Comparison of ENCODE assay signal across 19 cellular contexts in the genomic region with DNA sequence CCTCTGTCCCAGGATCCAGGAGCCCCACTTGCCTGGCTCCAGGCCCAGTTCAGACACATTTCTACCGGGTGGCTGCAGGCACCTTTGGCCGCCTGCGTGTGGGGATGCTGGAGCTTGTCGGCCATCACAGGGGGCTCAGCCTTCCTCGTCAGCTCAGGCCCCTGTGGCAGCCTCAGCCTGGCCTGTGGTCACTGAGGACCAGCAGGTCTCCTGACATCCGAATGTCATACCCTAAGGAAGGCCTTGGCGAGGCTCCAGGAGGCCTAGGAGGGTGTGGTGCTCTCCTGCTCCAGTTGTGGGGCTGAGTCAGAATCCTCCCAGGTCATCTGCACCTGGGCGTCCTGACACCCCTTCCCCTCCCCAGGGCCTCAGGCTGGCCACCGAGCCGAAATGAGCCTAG. TPM values are rescaled to one million over a fixed set of nuclear protein-coding genes. Genes with fewer than 3 reads are reported as not detected.
DNase-seq lines count a peak whose midpoint lies in the region; ATAC-seq and TF ChIP-seq lines count a peak whose summit lies in the region.
"Had no signal": no experiment of that assay in that cellular context is flagged by ENCODE, and none has a peak within 500 bp of the region (broad histone marks: within the 10 kb centered on the region; RNA-seq: fewer than 3 reads in every experiment).

No MANE protein-coding gene starts in this region.

- CTCF ChIA-PET in Calu3 (lab: Charles Lee), result interaction anchor here (0.9 to 1.4 kb wide), 3 partner anchors 18 to 137 kb away, joined by 3 to 5 read pairs (median 4); no protein-coding TSS in a partner anchor
- CTCF ChIA-PET in PC-9 (lab: Charles Lee), result interaction anchor here (1.0 to 1.5 kb wide), 2 partner anchors 53 to 181 kb away, joined by 3 to 5 read pairs; no protein-coding TSS in a partner anchor

- H3K4me1 ChIP-seq in PC-9 (replicated peaks; ENCODE audit: insufficient read depth) (peaks cover 32% of the 10 kb centered on the region), rectal smooth muscle tissue (ENCODE audit: control insufficient read depth, insufficient read depth, low read length) (no peaks in the 10 kb centered on the region)
- H3K4me1 ChIP-seq: testis had no signal

- H3K27me3 Mint-ChIP-seq in Calu3 (ENCODE audit: unreplicated experiment), result no peaks in the 10 kb centered on the region
- H3K27me3 Mint-ChIP-seq in effector memory CD8-positive, alpha-beta T cell, result no peaks in the 10 kb centered on the region
- H3K27me3 Mint-ChIP-seq: activated B cell treated with CpG ODN at 0.5 μM for 24 hours, B cell, T-helper 17 cell had no signal

- no peak for ATAC-seq in effector memory CD8-positive, alpha-beta T cell (replicated peaks)
- ATAC-seq: naive thymus-derived CD8-positive, alpha-beta T cell; right cardiac atrium had no signal

- H3K27ac ChIP-seq in PC-9 (peak overlapping the region; percentile 57), rectal smooth muscle tissue (ENCODE audit: low read depth, low read length) (peak overlapping the region; percentile 56)
- H3K27ac ChIP-seq: testis had no signal

- H3K9ac ChIP-seq in rectal smooth muscle tissue (ENCODE audit: low read length), result no peak overlapping the region

- H3K27ac Mint-ChIP-seq in Calu3 (ENCODE audit: unreplicated experiment), result no peak overlapping the region
- peak overlapping the region; percentile 97 for H3K27ac Mint-ChIP-seq in effector memory CD8-positive, alpha-beta T cell
- H3K27ac Mint-ChIP-seq: activated B cell treated with CpG ODN at 0.5 μM for 24 hours; activated T-helper 2 cell treated with anti-CD3 and anti-CD28 coated beads, Interferon-gamma antibody, Interleukin-2, Interleukin-4, amounts not matched to agents 10 μg/mL and 5 μg/mL and 100 μg/mL, durations not matched to agents 14 hours and 24 hours and 36 hours; B cell had no signal

- no peak overlapping the region for H3K4me3 Mint-ChIP-seq in Calu3 (ENCODE audit: low read depth, unreplicated experiment)
- H3K4me3 Mint-ChIP-seq in effector memory CD8-positive, alpha-beta T cell, result peak overlapping the region in 1 of 2 donors; percentile 37
- H3K4me3 Mint-ChIP-seq: activated B cell treated with CpG ODN at 0.5 μM for 24 hours, B cell, T-helper 17 cell had no signal

- H3K36me3 Mint-ChIP-seq in Calu3 (ENCODE audit: insufficient read depth, unreplicated experiment), result peaks cover 15% of the 10 kb centered on the region
- H3K36me3 Mint-ChIP-seq in effector memory CD8-positive, alpha-beta T cell (ENCODE audit: insufficient read depth), result no peaks in the 10 kb centered on the region
- H3K36me3 Mint-ChIP-seq: IgD-negative memory B cell had no signal

- H2AFZ ChIP-seq in PC-9, result no peak overlapping the region

- H3K9me3 ChIP-seq in PC-9 (ENCODE audit: insufficient read depth, low read depth), result no peaks in the 10 kb centered on the region
- H3K9me3 ChIP-seq: testis had no signal

- H3F3A ChIP-seq in PC-9 (ENCODE audit: insufficient read depth, low read depth), result peaks cover 7% of the 10 kb centered on the region

- H3K79me2 ChIP-seq in PC-9 (ENCODE audit: low read depth), result no peaks in the 10 kb centered on the region

- no peaks in the 10 kb centered on the region for H3K9me3 Mint-ChIP-seq in Calu3 (ENCODE audit: low read depth, unreplicated experiment)
- H3K9me3 Mint-ChIP-seq in effector memory CD8-positive, alpha-beta T cell, result no peaks in the 10 kb centered on the region
- H3K9me3 Mint-ChIP-seq: activated B cell treated with CpG ODN at 0.5 μM for 24 hours; activated T-helper 2 cell treated with anti-CD3 and anti-CD28 coated beads, Interferon-gamma antibody, Interleukin-2, Interleukin-4, amounts not matched to agents 10 μg/mL and 5 μg/mL and 100 μg/mL, durations not matched to agents 14 hours and 24 hours and 36 hours; IgD-negative memory B cell; naive thymus-derived CD8-positive, alpha-beta T cell had no signal

- no peak overlapping the region for H3K4me3 ChIP-seq in PC-9
- no peak overlapping the region for H3K4me3 ChIP-seq in rectal smooth muscle tissue (ENCODE audit: low read length)
- no peak overlapping the region for H3K4me3 ChIP-seq in foreskin fibroblast (ENCODE audit: low read depth in 1 of 2, low read length in 2 of 2)
- H3K4me3 ChIP-seq: lung, testis had no signal

- H4K20me1 ChIP-seq in PC-9 (ENCODE audit: insufficient read depth), result no peaks in the 10 kb centered on the region

- BruUV-seq in Calu3 (replicated peaks; lab: Mats Ljungman, UMichigan), result no TSS peak
- no TSS peak for BruUV-seq in PC-9 (replicated peaks; lab: Mats Ljungman, UMichigan)

- H3K27me3 ChIP-seq in PC-9 (ENCODE audit: insufficient read depth, low read depth) (no peaks in the 10 kb centered on the region), rectal smooth muscle tissue (ENCODE audit: control insufficient read depth, insufficient read depth, low read length) (no peaks in the 10 kb centered on the region)
- H3K27me3 ChIP-seq: testis had no signal

- POLR2A ChIA-PET in PC-9 (lab: Charles Lee; ENCODE audit: unreplicated experiment), result interaction anchor here (0.6 kb wide), 4 partner anchors 13 to 707 kb away, joined by 3 to 11 read pairs (median 4); no protein-coding TSS in a partner anchor

- no peaks in the 10 kb centered on the region for H3K9me2 ChIP-seq in PC-9 (ENCODE audit: insufficient read depth)

- H3K4me2 ChIP-seq in PC-9, result peak overlapping the region; percentile 63

- TF ChIP-seq CTCF in Calu3 (IDR thresholded peaks at IDR 0.05; ENCODE audit: unreplicated experiment) (no peak), PC-9 (conservative IDR thresholded peaks at IDR 0.05) (no peak), foreskin fibroblast (IDR thresholded peaks at IDR 0.05; ENCODE audit: low read depth, low read length) (no peak)

- intact Hi-C loops in Calu3 (cut with micrococcal nuclease; ENCODE audit: unreplicated experiment), result no loop called here
- intact Hi-C loops in PC-9 (cut with micrococcal nuclease; ENCODE audit: unreplicated experiment), result no loop called here

- no peaks in the 10 kb centered on the region for H3K36me3 ChIP-seq in PC-9 (ENCODE audit: low read depth)
- H3K36me3 ChIP-seq in rectal smooth muscle tissue (ENCODE audit: control insufficient read depth, insufficient read depth, low read length), result no peaks in the 10 kb centered on the region

- peaks cover 34% of the 10 kb centered on the region for H3K4me1 Mint-ChIP-seq in Calu3 (ENCODE audit: low read depth, unreplicated experiment)
- peaks cover 40 to 55% of the 10 kb centered on the region in 2 donors for H3K4me1 Mint-ChIP-seq in effector memory CD8-positive, alpha-beta T cell (ENCODE audit: low read depth in 2 of 2)

- peak; percentile 36 for DNase-seq in Calu3
- DNase-seq in PC-9, result peak; percentile 63 to 78
- DNase-seq in effector memory CD8-positive, alpha-beta T cell, result no peak
- DNase-seq in stimulated activated CD4-positive, alpha-beta T cell treated with anti-CD3 and anti-CD28 coated beads, Interleukin-15, amount 100 ng/mL, for 24 hours, result no peak
- no peak for DNase-seq in NCI-H510A (lab: John Stamatoyannopoulos, UW)
- DNase-seq in foreskin fibroblast, result no peak
- no peak for DNase-seq in DMS153 treated with DMSO at 0.1 percent for 48 hours (lab: John Stamatoyannopoulos, UW; ENCODE audit: unreplicated experiment)
- DNase-seq: activated B cell treated with CpG ODN at 0.5 μM for 24 hours; naive thymus-derived CD8-positive, alpha-beta T cell; stimulated activated CD4-positive, alpha-beta T cell treated with anti-CD3 and anti-CD28 coated beads, Interleukin-2, amount 100 ng/mL, for 48 hours; T-helper 17 cell; testis had no signal

RNA-seq across cellular contexts. Expression of a gene that starts 14.9 kb away (rescaled TPM):
- not detected in 2 replicates for total RNA-seq in Calu3 (2022)
- total RNA-seq in PC-9 (2021), result not detected in 2 replicates
- total RNA-seq: activated B cell treated with CpG ODN at 0.5 μM for 24 hours; activated CD8-positive, alpha-beta memory T cell treated with anti-CD3 and anti-CD28 coated beads for 36 hours; activated T-helper 2 cell treated with anti-CD3 and anti-CD28 coated beads, Interferon-gamma antibody, Interleukin-2, Interleukin-4, amounts not matched to agents 10 μg/mL and 5 μg/mL and 100 μg/mL, durations not matched to agents 14 hours and 24 hours and 36 hours; B cell; naive thymus-derived CD8-positive, alpha-beta T cell; T-helper 17 cell had no signal

RNA-seq across cellular contexts. Expression of a gene that starts 45.7 kb away (rescaled TPM):
- total RNA-seq in Calu3 (2022) (105 and 111 TPM in 2 replicates), PC-9 (2021) (147 and 180 TPM in 2 replicates)

RNA-seq across cellular contexts. Expression of a gene that starts 45.8 kb away (rescaled TPM):
- total RNA-seq in Calu3 (2022) (0.52 and 0.69 TPM in 2 replicates), PC-9 (2021) (1.0 and 1.7 TPM in 2 replicates)
- total RNA-seq: activated T-helper 2 cell treated with anti-CD3 and anti-CD28 coated beads, Interferon-gamma antibody, Interleukin-2, Interleukin-4, amounts not matched to agents 10 μg/mL and 5 μg/mL and 100 μg/mL, durations not matched to agents 14 hours and 24 hours and 36 hours; B cell; naive thymus-derived CD8-positive, alpha-beta T cell; T-helper 17 cell had no signal

RNA-seq across cellular contexts. Expression of a gene that starts 58.0 kb away (rescaled TPM):
- total RNA-seq in Calu3 (2022), result 54.2 and 58.3 TPM in 2 replicates
- 52.0 and 55.9 TPM in 2 replicates for total RNA-seq in PC-9 (2021)

Comparison
In these comparisons a context has a peak if more than half of its experiments do, and no peak if none do; other contexts are left out.
1. DNase-seq: peak in Calu3 (single experiment) and PC-9 (2 of 2); none in effector memory CD8-positive, alpha-beta T cell (0 of 3), stimulated activated CD4-positive, alpha-beta T cell treated with anti-CD3 and anti-CD28 coated beads, Interleukin-15, amount 100 ng/mL, for 24 hours (single experiment), NCI-H510A (single experiment), foreskin fibroblast (0 of 2) and DMS153 treated with DMSO at 0.1 percent for 48 hours (single experiment).